ENCODE assay signal across 13 cellular contexts in the genomic region with DNA sequence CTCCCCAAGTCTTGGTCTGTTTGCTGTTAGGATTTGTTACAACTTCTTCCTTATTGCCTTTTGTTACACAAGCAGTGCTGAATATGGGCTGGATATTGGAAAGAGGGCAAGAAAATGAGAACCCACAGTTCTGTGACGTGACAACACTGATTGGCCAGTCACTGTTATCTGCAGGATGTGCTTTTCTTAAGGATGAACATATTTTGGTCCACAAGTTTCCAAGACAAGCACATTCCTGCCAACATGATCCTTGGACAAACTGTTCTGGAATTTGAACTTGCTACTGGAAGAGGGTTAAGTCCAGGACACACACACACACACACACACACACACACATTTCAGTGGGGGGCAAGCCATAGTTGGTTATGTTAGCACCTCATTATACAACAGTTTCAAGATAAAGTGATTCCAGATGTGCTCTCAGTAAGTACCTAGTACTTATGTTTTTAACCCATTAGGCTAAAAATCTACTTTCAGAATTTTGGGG. TPM values are rescaled to one million over a fixed set of nuclear protein-coding genes. Genes with fewer than 3 reads are reported as not detected.
DNase-seq lines count a peak whose midpoint lies in the region; ATAC-seq and TF ChIP-seq lines count a peak whose summit lies in the region.
"Had no signal": no experiment of that assay in that cellular context is flagged by ENCODE, and none has a peak within 500 bp of the region (broad histone marks: within the 10 kb centered on the region; RNA-seq: fewer than 3 reads in every experiment).

No MANE protein-coding gene starts in this region.

- peak overlapping the region; percentile 99 for H3K27ac ChIP-seq in RWPE2 (ENCODE audit: poor library complexity, severe bottlenecking)
- H3K27ac ChIP-seq in caudate nucleus (ENCODE audit: low read depth, low read length): no peak overlapping the region
- H3K27ac ChIP-seq: PC-9, psoas muscle had no signal

- H3K27me3 ChIP-seq in RWPE2 (ENCODE audit: insufficient read depth, poor library complexity, severe bottlenecking): no peaks in the 10 kb centered on the region

- H3K4me3 ChIP-seq in RWPE2 (ENCODE audit: severe bottlenecking): no peak overlapping the region
- H3K4me3 ChIP-seq in fibroblast of villous mesenchyme (ENCODE audit: low read depth, low read length): no peak overlapping the region
- H3K4me3 ChIP-seq in skeletal muscle cell (ENCODE audit: low read depth, low read length): no peak overlapping the region
- H3K4me3 ChIP-seq: PC-9, psoas muscle had no signal

- H3K9me3 ChIP-seq in RWPE2 (ENCODE audit: severe bottlenecking): no peaks in the 10 kb centered on the region
- H3K9me3 ChIP-seq: psoas muscle had no signal

- DNase-seq in EL (peak; percentile 89), RWPE2 (ENCODE audit: low spot score) (no peak), fibroblast of villous mesenchyme (ENCODE audit: low read depth) (peak; percentile 98), skeletal muscle cell (ENCODE audit: low read depth) (peak; percentile 100), caudate nucleus (lab: John Stamatoyannopoulos, UW) (no peak), C1 segment of cervical spinal cord (lab: John Stamatoyannopoulos, UW) (no peak), retina (no peak)
- DNase-seq: erythroblast, PC-9, psoas muscle, substantia nigra had no signal

- H3K36me3 ChIP-seq in RWPE2 (ENCODE audit: low read depth): peaks cover 24% of the 10 kb centered on the region

- ATAC-seq in RWPE2 (ENCODE audit: low read depth) (no peak), HG03025 (IDR thresholded peaks at IDR 0.05; ENCODE audit: low FRiP score, unreplicated experiment) (no peak)
- ATAC-seq: HCT116 had no signal

- TF ChIP-seq CTCF in RWPE2 (IDR thresholded peaks at IDR 0.05; ENCODE audit: poor library complexity, severe bottlenecking) (no peak), fibroblast of villous mesenchyme (IDR thresholded peaks at IDR 0.05; ENCODE audit: insufficient read depth, low read depth, low read length) (no peak)

- peaks cover 89% of the 10 kb centered on the region for H3K4me1 ChIP-seq in RWPE2 (ENCODE audit: insufficient read depth, poor library complexity, severe bottlenecking)

RNA-seq across cellular contexts. Expression of a gene that starts 16.6 kb away (rescaled TPM):
- total RNA-seq in fibroblast of villous mesenchyme: 914 and 1,547 TPM in 2 replicates

Comparison
In these comparisons a context has a peak if more than half of its experiments do, and no peak if none do; other contexts are left out.
1. DNase-seq: peak in EL (single experiment), fibroblast of villous mesenchyme (single experiment) and skeletal muscle cell (single experiment); none in RWPE2 (single experiment), caudate nucleus (0 of 61), C1 segment of cervical spinal cord (0 of 14) and retina (single experiment).